Comparison of ENCODE assay signal across 8 cellular contexts in the genomic region with DNA sequence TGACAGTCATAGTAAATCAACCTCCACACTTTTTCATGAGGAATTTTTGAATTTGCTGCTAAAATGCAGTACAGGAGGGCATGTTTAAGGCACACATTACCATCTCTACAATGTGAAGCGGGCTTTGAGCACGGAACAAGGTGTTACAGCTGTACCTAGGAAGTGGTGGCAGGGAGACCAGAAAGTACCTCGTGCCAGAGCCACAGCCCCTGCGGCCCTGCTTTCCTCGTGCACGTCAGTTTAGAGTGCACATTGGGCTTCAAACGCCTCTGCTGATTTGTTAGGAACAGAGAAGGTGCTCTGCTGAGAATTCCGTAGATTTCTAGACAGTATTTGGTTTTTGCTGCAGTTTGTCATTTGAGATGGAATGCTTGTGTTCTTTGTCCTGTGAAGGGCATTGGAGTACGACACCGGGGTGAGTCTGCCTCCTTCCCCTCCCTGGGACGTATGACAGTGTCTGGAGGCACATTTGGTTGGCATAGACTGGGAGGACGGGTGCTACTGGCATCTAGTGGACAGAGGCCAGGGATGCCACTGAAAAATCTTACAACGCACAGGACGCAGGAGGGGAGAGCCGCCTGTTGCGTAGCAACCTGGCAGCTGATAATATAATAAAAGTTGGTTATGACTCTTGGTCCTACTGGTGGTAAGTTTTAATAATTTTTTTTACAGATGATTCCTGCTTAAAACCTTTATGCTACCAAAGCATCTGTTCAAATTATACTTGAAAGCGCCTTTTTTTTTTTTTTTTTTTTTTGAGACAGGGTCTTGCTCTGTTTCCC. TPM values are rescaled to one million over a fixed set of nuclear protein-coding genes. Genes with fewer than 3 reads are reported as not detected.
DNase-seq lines count a peak whose midpoint lies in the region; ATAC-seq, FAIRE-seq and TF ChIP-seq lines count a peak whose summit lies in the region.

No MANE protein-coding gene starts in this region.

- in situ Hi-C loops in HepG2 (cut with HindIII; ENCODE audit: extremely low pct_ligation_motif_present, low pct_unique_long_range_greater_than_20kb) = no loop called here

- FAIRE-seq in bronchial epithelial cell (lab: Jason Lieb, UNC) = no peak
- FAIRE-seq in HepG2 (lab: Jason Lieb, UNC) = no peak

- H3K4me1 ChIP-seq in HepG2 (ENCODE audit: insufficient read depth, low read length) = peaks cover 87% of the 10 kb centered on the region
- H3K4me1 ChIP-seq in thymus (ENCODE audit: control insufficient read depth, insufficient read depth, low read length) = peaks cover 7% of the 10 kb centered on the region

- H3K9ac ChIP-seq in HepG2 (ENCODE audit: insufficient read depth, low read depth, low read length) = no peak overlapping the region; the same call in 1 of the 2 replicates

- H3K27ac ChIP-seq in HepG2 (ENCODE audit: extremely low read length, insufficient read depth, low read length) (peak overlapping the region; percentile 38), thymus (ENCODE audit: low read depth) (peak overlapping the region; percentile 49)

- H3K9me3 ChIP-seq in HepG2 (ENCODE audit: low read length) (no peaks in the 10 kb centered on the region), thymus (ENCODE audit: control insufficient read depth) (no peaks in the 10 kb centered on the region)

- no peak for TF ChIP-seq EP300 in HepG2 (IDR thresholded peaks at IDR 0.05; ENCODE audit: low read depth in 2 of 2, low read length in 2 of 2)
- 0 out of 2 replicates have a peak, but pooled peaks have one; percentile 19 for TF ChIP-seq EP300 in HepG2 (CRISPR knock-in tag; IDR thresholded peaks at IDR 0.05; ENCODE audit: borderline replicate concordance)

- CTCF ChIA-PET in HepG2 (lab: Yijun Ruan, JAX; ENCODE audit: low intra/inter-chr PET ratio, low total read pairs) = no interaction called here

- ATAC-seq in HepG2 (peak; percentile 56), GM18517 (IDR thresholded peaks at IDR 0.05; ENCODE audit: unreplicated experiment) (no peak)

- H3K4me3 ChIP-seq in bronchial epithelial cell (ENCODE audit: low read depth, low read length) = no peak overlapping the region
- no peak overlapping the region for H3K4me3 ChIP-seq in HepG2 (replicated peaks in 1 of 3; ENCODE audit: insufficient read depth in 1 of 3, low read depth in 2 of 3, low read length in 3 of 3)
- no peak overlapping the region for H3K4me3 ChIP-seq in thymus (ENCODE audit: low read length)

- TSS peak; percentile 2 for BruUV-seq in HepG2 (replicated peaks; lab: Mats Ljungman, UMichigan)

- H3K79me2 ChIP-seq in HepG2 (ENCODE audit: insufficient read depth, low read length) = peaks cover 98% of the 10 kb centered on the region

- POLR2A ChIA-PET in HepG2 (lab: Yijun Ruan, JAX) = interaction anchor here (0.5 to 1.6 kb wide), 2 partner anchors 9 kb away, joined by 3 to 4 read pairs; no protein-coding TSS in a partner anchor

- no peak overlapping the region for H2AFZ ChIP-seq in HepG2 (ENCODE audit: low read length)

- H3K36me3 ChIP-seq in bronchial epithelial cell (ENCODE audit: control insufficient read depth, insufficient read depth, low read length) (no peaks in the 10 kb centered on the region), HepG2 (replicated peaks in 1 of 2; ENCODE audit: control insufficient read depth in 1 of 2, insufficient read depth in 2 of 2, low read length in 2 of 2) (peaks cover 3 to 17% of the 10 kb centered on the region in 2 experiments; a peak in 4 of 5 replicates), thymus (ENCODE audit: control insufficient read depth, insufficient read depth) (no peaks in the 10 kb centered on the region)

- TF ChIP-seq CTCF in bronchial epithelial cell (IDR thresholded peaks at IDR 0.05; ENCODE audit: insufficient read depth, low read length, severe bottlenecking) (peak; percentile 78), HepG2 (CRISPR knock-in tag; IDR thresholded peaks at IDR 0.05) (peak; percentile 45)

- DNase-seq in NCI-H2171 treated with DMSO at 0.1 percent for 48 hours (lab: John Stamatoyannopoulos, UW) (peak; percentile 38), NCI-H2171 (lab: John Stamatoyannopoulos, UW) (no peak), NCI-H510A treated with DMSO at 0.1 percent for 48 hours (lab: John Stamatoyannopoulos, UW) (peak; percentile 85), bronchial epithelial cell (ENCODE audit: low read depth) (peak; percentile 78), HepG2 (ENCODE audit: low spot score) (no peak), NCI-H82 (lab: John Stamatoyannopoulos, UW) (no peak)

- WGBS in HepG2 (ENCODE audit: low lambda C conversion rate) = 71% methylated on average over 17 of the region's 17 CpGs
- WGBS in thymus = 86% methylated on average over 17 of the region's 17 CpGs

- H3K27me3 ChIP-seq in bronchial epithelial cell (ENCODE audit: control insufficient read depth, insufficient read depth, low read length) = no peaks in the 10 kb centered on the region
- no peaks in the 10 kb centered on the region for H3K27me3 ChIP-seq in HepG2 (ENCODE audit: control insufficient read depth in 1 of 2, insufficient read depth in 2 of 2, low read length in 2 of 2)
- H3K27me3 ChIP-seq in thymus (ENCODE audit: control insufficient read depth, insufficient read depth) = no peaks in the 10 kb centered on the region

- no peak; a peak in 1 of 4 replicates for TF ChIP-seq POLR2A in HepG2 (IDR thresholded peaks at IDR 0.05; ENCODE audit: insufficient read depth in 1 of 2, low read depth in 2 of 2, low read length in 2 of 2)

- peaks cover 96% of the 10 kb centered on the region for H4K20me1 ChIP-seq in HepG2 (ENCODE audit: insufficient read depth, low read length)

- 0 out of 2 replicates have a peak, but pooled peaks have one; percentile 53 for TF ChIP-seq RAD21 in HepG2 (CRISPR knock-in tag; IDR thresholded peaks at IDR 0.05)

- no peak overlapping the region for H3K4me2 ChIP-seq in HepG2 (ENCODE audit: low read depth, low read length)

- intact Hi-C loops in HepG2 (cut with micrococcal nuclease; ENCODE audit: unreplicated experiment) = no loop called here

TF ChIP-seq in HepG2, 621 proteins besides CTCF, POLR2A, EP300 and RAD21 (continues in another document):
- no peak for TF ChIP-seq ZNF773 (CRISPR knock-in tag; IDR thresholded peaks at IDR 0.05; ENCODE audit: borderline replicate concordance)
- TF ChIP-seq, protein P1, sequence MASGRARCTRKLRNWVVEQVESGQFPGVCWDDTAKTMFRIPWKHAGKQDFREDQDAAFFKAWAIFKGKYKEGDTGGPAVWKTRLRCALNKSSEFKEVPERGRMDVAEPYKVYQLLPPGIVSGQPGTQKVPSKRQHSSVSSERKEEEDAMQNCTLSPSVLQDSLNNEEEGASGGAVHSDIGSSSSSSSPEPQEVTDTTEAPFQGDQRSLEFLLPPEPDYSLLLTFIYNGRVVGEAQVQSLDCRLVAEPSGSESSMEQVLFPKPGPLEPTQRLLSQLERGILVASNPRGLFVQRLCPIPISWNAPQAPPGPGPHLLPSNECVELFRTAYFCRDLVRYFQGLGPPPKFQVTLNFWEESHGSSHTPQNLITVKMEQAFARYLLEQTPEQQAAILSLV (CRISPR knock-in tag; IDR thresholded peaks at IDR 0.05; ENCODE audit: borderline replicate concordance) = 0 out of 2 replicates have a peak, but pooled peaks have one; percentile 32
- 0 out of 2 replicates have a peak, but pooled peaks have one; percentile 3 for TF ChIP-seq HNF4A (CRISPR knock-in tag; IDR thresholded peaks at IDR 0.05)
- TF ChIP-seq, protein P2, sequence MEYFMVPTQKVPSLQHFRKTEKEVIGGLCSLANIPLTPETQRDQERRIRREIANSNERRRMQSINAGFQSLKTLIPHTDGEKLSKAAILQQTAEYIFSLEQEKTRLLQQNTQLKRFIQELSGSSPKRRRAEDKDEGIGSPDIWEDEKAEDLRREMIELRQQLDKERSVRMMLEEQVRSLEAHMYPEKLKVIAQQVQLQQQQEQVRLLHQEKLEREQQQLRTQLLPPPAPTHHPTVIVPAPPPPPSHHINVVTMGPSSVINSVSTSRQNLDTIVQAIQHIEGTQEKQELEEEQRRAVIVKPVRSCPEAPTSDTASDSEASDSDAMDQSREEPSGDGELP (IDR thresholded peaks at IDR 0.05; ENCODE audit: borderline replicate concordance, low read depth) = no peak
- 0 out of 2 replicates have a peak, but pooled peaks have one; percentile 17 for TF ChIP-seq SMC3 (IDR thresholded peaks at IDR 0.05; ENCODE audit: low read length)
- TF ChIP-seq, protein P3, sequence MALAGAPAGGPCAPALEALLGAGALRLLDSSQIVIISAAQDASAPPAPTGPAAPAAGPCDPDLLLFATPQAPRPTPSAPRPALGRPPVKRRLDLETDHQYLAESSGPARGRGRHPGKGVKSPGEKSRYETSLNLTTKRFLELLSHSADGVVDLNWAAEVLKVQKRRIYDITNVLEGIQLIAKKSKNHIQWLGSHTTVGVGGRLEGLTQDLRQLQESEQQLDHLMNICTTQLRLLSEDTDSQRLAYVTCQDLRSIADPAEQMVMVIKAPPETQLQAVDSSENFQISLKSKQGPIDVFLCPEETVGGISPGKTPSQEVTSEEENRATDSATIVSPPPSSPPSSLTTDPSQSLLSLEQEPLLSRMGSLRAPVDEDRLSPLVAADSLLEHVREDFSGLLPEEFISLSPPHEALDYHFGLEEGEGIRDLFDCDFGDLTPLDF (CRISPR knock-in tag; IDR thresholded peaks at IDR 0.05) = no peak

RNA-seq across cellular contexts. Expression of a gene that starts 9.1 kb away (rescaled TPM):
- 38.8 and 44.0 TPM in 2 replicates for total RNA-seq in bronchial epithelial cell
- total RNA-seq in HepG2 (2016; rRNA removed; fragmentation: Illumina TruSeq; extraction: Trizol) = 47.7 and 67.2 TPM in 2 replicates
- total RNA-seq in HepG2 (2016; cell fraction: cytosol; rRNA removed; fragmentation: Illumina TruSeq; extraction: Trizol; ENCODE audit: low read depth) = 118 and 125 TPM in 2 replicates
- 39.3 and 64.3 TPM in 2 replicates for total RNA-seq in HepG2 (2016; cell fraction: insoluble cytoplasmic fraction; rRNA removed; fragmentation: Illumina TruSeq; extraction: Trizol)
- 103 and 104 TPM in 2 replicates for total RNA-seq in HepG2 (2016; cell fraction: membrane; rRNA removed; fragmentation: Illumina TruSeq; extraction: Trizol)
- 38.8 and 51.8 TPM in 2 replicates for total RNA-seq in HepG2 (2016; cell fraction: nucleus; rRNA removed; fragmentation: Illumina TruSeq; extraction: Trizol)
- 67.1 and 73.1 TPM in 2 replicates for polyA plus RNA-seq in HepG2 (2011; rRNA removed)
- 53.2 and 56.1 TPM in 2 replicates for polyA plus RNA-seq in HepG2 (2011; cell fraction: cytosol; rRNA removed)
- 50.7 and 52.2 TPM in 2 replicates for polyA plus RNA-seq in HepG2 (2011; cell fraction: nucleus; rRNA removed)
- 78.2 and 88.0 TPM in 2 replicates for polyA plus RNA-seq in HepG2 (2012)
- polyA plus RNA-seq in HepG2 (2016; cell fraction: cytosol; fragmentation: Illumina TruSeq; extraction: Trizol; ENCODE audit: low read depth) = 38.6 and 41.3 TPM in 2 replicates
- 59.9 and 75.2 TPM in 2 replicates for polyA plus RNA-seq in HepG2 (2016; cell fraction: insoluble cytoplasmic fraction; fragmentation: Illumina TruSeq; extraction: Trizol; ENCODE audit: low read depth)
- polyA plus RNA-seq in HepG2 (2016; cell fraction: membrane; fragmentation: Illumina TruSeq; extraction: Trizol; ENCODE audit: low read depth) = 80.8 and 99.2 TPM in 2 replicates
- 80.4 and 81.2 TPM in 2 replicates for polyA plus RNA-seq in HepG2 (2016; cell fraction: nucleus; fragmentation: Illumina TruSeq; extraction: Trizol; ENCODE audit: insufficient read depth, low read depth)
- 83.4 and 116 TPM in 2 replicates for polyA minus RNA-seq in HepG2 (2011; rRNA and poly(A)+ RNA removed; ENCODE audit: low replicate concordance)
- polyA minus RNA-seq in HepG2 (2011; cell fraction: cytosol; rRNA and poly(A)+ RNA removed) = 74.6 and 79.0 TPM in 2 replicates
- polyA minus RNA-seq in HepG2 (2011; cell fraction: nucleus; rRNA and poly(A)+ RNA removed) = 55.5 and 74.1 TPM in 2 replicates
- polyA plus RNA-seq in thymus = 31.1 TPM

Comparison
In these comparisons a context has a peak if more than half of its experiments do, and no peak if none do; other contexts are left out.
1. DNase-seq: peak in NCI-H2171 treated with DMSO at 0.1 percent for 48 hours (single experiment), NCI-H510A treated with DMSO at 0.1 percent for 48 hours (single experiment) and bronchial epithelial cell (single experiment); none in NCI-H2171 (single experiment), HepG2 (single experiment) and NCI-H82 (single experiment).